9 cellular contexts compared by ENCODE assay signal in genomic region chr5:78540335-78541057, GRCh38.
A peak's percentile ranks its signal among the peaks of the same experiment; 100 is the strongest.
DNase-seq lines count a peak whose midpoint lies in the region; ATAC-seq and TF ChIP-seq lines count a peak whose summit lies in the region.
"Had no signal": no experiment of that assay in that cellular context is flagged by ENCODE, and none has a peak within 500 bp of the region (broad histone marks: within the 10 kb centered on the region; RNA-seq: fewer than 3 reads in every experiment).

No MANE protein-coding gene starts in this region.

- H3K4me1 ChIP-seq in cardiac muscle cell (ENCODE audit: low read depth) (peaks cover 87% of the 10 kb centered on the region), osteoblast (ENCODE audit: insufficient read depth, low read length) (peaks cover 13% of the 10 kb centered on the region), PC-9 (replicated peaks; ENCODE audit: insufficient read depth) (no peaks in the 10 kb centered on the region)

- H3K9me3 ChIP-seq in cardiac muscle cell (ENCODE audit: low read depth) (no peaks in the 10 kb centered on the region), osteoblast (ENCODE audit: low read depth, low read length) (no peaks in the 10 kb centered on the region), T-helper 17 cell (ENCODE audit: control insufficient read depth, low read length, poor library complexity, severe bottlenecking) (no peaks in the 10 kb centered on the region), PC-9 (ENCODE audit: insufficient read depth, low read depth) (no peaks in the 10 kb centered on the region)

- peaks cover 22% of the 10 kb centered on the region for H3K27me3 Mint-ChIP-seq in T-helper 17 cell
- no peaks in the 10 kb centered on the region for H3K27me3 Mint-ChIP-seq in activated T-cell treated with anti-CD3 and anti-CD28 coated beads, Interleukin-2, amount 50 U/mL, for 72 hours (ENCODE audit: low read depth)

- peaks cover 6% of the 10 kb centered on the region for H3K4me1 Mint-ChIP-seq in T-helper 17 cell
- H3K4me1 Mint-ChIP-seq in activated T-cell treated with anti-CD3 and anti-CD28 coated beads, Interleukin-2, amount 50 U/mL, for 72 hours (ENCODE audit: low read depth): no peaks in the 10 kb centered on the region

- no peak overlapping the region for H3K4me3 ChIP-seq in cardiac muscle cell
- no peak overlapping the region for H3K4me3 ChIP-seq in osteoblast (ENCODE audit: insufficient read depth, low read length)
- H3K4me3 ChIP-seq in PC-9: no peak overlapping the region

- POLR2A ChIA-PET in PC-9 (lab: Charles Lee; ENCODE audit: unreplicated experiment): no interaction called here

- H3K79me2 ChIP-seq in osteoblast (ENCODE audit: insufficient read depth, low read length) (peaks cover 71% of the 10 kb centered on the region), PC-9 (ENCODE audit: low read depth) (no peaks in the 10 kb centered on the region)

- ATAC-seq in T-helper 17 cell: no peak
- no peak for ATAC-seq in activated T-cell treated with anti-CD3 and anti-CD28 coated beads, Interleukin-2, amount 50 U/mL, for 72 hours (replicated peaks in 1 of 2)
- ATAC-seq: Panc1 had no signal

- CTCF ChIA-PET in PC-9 (lab: Charles Lee): no interaction called here

- H3K36me3 Mint-ChIP-seq in T-helper 17 cell (ENCODE audit: low read depth): no peaks in the 10 kb centered on the region
- no peaks in the 10 kb centered on the region for H3K36me3 Mint-ChIP-seq in activated T-cell treated with anti-CD3 and anti-CD28 coated beads, Interleukin-2, amount 50 U/mL, for 72 hours (ENCODE audit: insufficient read depth in 2 of 2)

- H3K9me3 Mint-ChIP-seq in activated T-cell treated with anti-CD3 and anti-CD28 coated beads, Interleukin-2, amount 50 U/mL, for 72 hours: no peaks in the 10 kb centered on the region

- intact Hi-C loops in PC-9 (cut with micrococcal nuclease; ENCODE audit: unreplicated experiment): no loop called here

- peak overlapping the region; percentile 78 for H3K27ac ChIP-seq in cardiac muscle cell
- H3K27ac ChIP-seq in osteoblast (ENCODE audit: low read depth, low read length): peak overlapping the region; percentile 17
- no peak overlapping the region for H3K27ac ChIP-seq in PC-9

- no peaks in the 10 kb centered on the region for H3F3A ChIP-seq in PC-9 (ENCODE audit: insufficient read depth, low read depth)

- H4K20me1 ChIP-seq in osteoblast (ENCODE audit: insufficient read depth, low read length): peaks cover 4% of the 10 kb centered on the region
- H4K20me1 ChIP-seq in PC-9 (ENCODE audit: insufficient read depth): no peaks in the 10 kb centered on the region

- H3K36me3 ChIP-seq in cardiac muscle cell: no peaks in the 10 kb centered on the region
- no peaks in the 10 kb centered on the region for H3K36me3 ChIP-seq in osteoblast (ENCODE audit: insufficient read depth, low read length)
- no peaks in the 10 kb centered on the region for H3K36me3 ChIP-seq in PC-9 (ENCODE audit: low read depth)

- no peak overlapping the region for H3K4me3 Mint-ChIP-seq in T-helper 17 cell
- H3K4me3 Mint-ChIP-seq in activated T-cell treated with anti-CD3 and anti-CD28 coated beads, Interleukin-2, amount 50 U/mL, for 72 hours: no peak overlapping the region

- H2AFZ ChIP-seq in osteoblast (ENCODE audit: low read length) (no peak overlapping the region), PC-9 (no peak overlapping the region)

- H3K9me2 ChIP-seq in PC-9 (ENCODE audit: insufficient read depth): no peaks in the 10 kb centered on the region

- no peak overlapping the region for H3K27ac Mint-ChIP-seq in T-helper 17 cell
- H3K27ac Mint-ChIP-seq in activated T-cell treated with anti-CD3 and anti-CD28 coated beads, Interleukin-2, amount 50 U/mL, for 72 hours: no peak overlapping the region

- H3K4me2 ChIP-seq in osteoblast (ENCODE audit: insufficient read depth, low read length) (no peak overlapping the region), PC-9 (no peak overlapping the region)

- DNase-seq in Daoy (ENCODE audit: low read depth) (peak; percentile 36), SW480 (ENCODE audit: low spot score) (peak; percentile 21), cardiac muscle cell (ENCODE audit: low read depth in 1 of 2, low spot score in 1 of 2) (no peak), osteoblast (ENCODE audit: insufficient read length, low spot score, missing footprints) (no peak), T-helper 17 cell (no peak), PC-9 (no peak), NCI-H1092 (lab: John Stamatoyannopoulos, UW) (no peak)
- no peak for DNase-seq in activated T-cell treated with anti-CD3 and anti-CD28 coated beads, Interleukin-2, amount 50 U/mL, for 72 hours

- BruUV-seq in PC-9 (replicated peaks; lab: Mats Ljungman, UMichigan): no TSS peak

- no peak for TF ChIP-seq CTCF in cardiac muscle cell (IDR thresholded peaks at IDR 0.05; ENCODE audit: low read depth, low read length)
- TF ChIP-seq CTCF in osteoblast (IDR thresholded peaks at IDR 0.05; ENCODE audit: extremely low read depth, low read depth, low read length): no peak
- no peak for TF ChIP-seq CTCF in PC-9 (conservative IDR thresholded peaks at IDR 0.05)

- H3K27me3 ChIP-seq in cardiac muscle cell (no peaks in the 10 kb centered on the region), osteoblast (ENCODE audit: insufficient read depth, low read length) (no peaks in the 10 kb centered on the region), PC-9 (ENCODE audit: insufficient read depth, low read depth) (no peaks in the 10 kb centered on the region)

Comparison
In these comparisons a context has a peak if more than half of its experiments do, and no peak if none do; other contexts are left out.
1. DNase-seq: peak in Daoy (single experiment) and SW480 (single experiment); none in cardiac muscle cell (0 of 2), osteoblast (single experiment), T-helper 17 cell (0 of 3), PC-9 (0 of 2), activated T-cell treated with anti-CD3 and anti-CD28 coated beads, Interleukin-2, amount 50 U/mL, for 72 hours (0 of 2) and NCI-H1092 (single experiment).